10 cellular contexts compared by ENCODE assay signal in the genomic region with DNA sequence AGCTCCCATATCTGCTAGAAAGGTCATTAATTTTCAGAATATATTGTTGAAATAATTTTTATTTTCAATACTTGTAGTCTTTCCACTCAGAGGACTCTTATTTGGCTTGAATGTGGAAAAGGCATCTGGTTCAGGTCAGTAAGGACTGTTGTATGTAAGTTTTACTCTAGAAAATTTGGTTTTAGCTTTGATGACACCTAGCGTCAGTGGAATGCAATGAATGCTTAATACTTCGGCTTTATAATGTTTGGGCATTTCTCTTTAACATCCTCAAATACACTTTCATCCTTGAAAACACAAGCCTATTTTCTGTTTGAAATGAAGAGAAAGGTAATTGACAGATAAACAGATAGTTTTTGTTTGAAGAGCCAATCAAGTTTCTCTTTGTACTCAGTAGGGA.
DNase-seq lines count a peak whose midpoint lies in the region; ATAC-seq, FAIRE-seq and TF ChIP-seq lines count a peak whose summit lies in the region.
"Had no signal": no experiment of that assay in that cellular context is flagged by ENCODE, and none has a peak within 500 bp of the region (broad histone marks: within the 10 kb centered on the region; RNA-seq: fewer than 3 reads in every experiment).

No MANE protein-coding gene starts in this region.

- CTCF ChIA-PET in activated naive CD4-positive, alpha-beta T cell treated with anti-CD3 and anti-CD28 coated beads for 36 hours (lab: Charles Lee): interaction anchor here (0.9 to 3.0 kb wide), 2 partner anchors 9 to 240 kb away, joined by 3 to 17 read pairs; no protein-coding TSS in a partner anchor

- H3K4me1 Mint-ChIP-seq in activated naive CD4-positive, alpha-beta T cell treated with anti-CD3 and anti-CD28 coated beads for 36 hours (ENCODE audit: low read depth): no peaks in the 10 kb centered on the region

- H2AFZ ChIP-seq in fibroblast of lung (ENCODE audit: low read length): no peak overlapping the region

- no peaks in the 10 kb centered on the region for H3K36me3 ChIP-seq in fibroblast of lung (ENCODE audit: control insufficient read depth, insufficient read depth, low read length)

- H3K27ac Mint-ChIP-seq in activated naive CD4-positive, alpha-beta T cell treated with anti-CD3 and anti-CD28 coated beads for 36 hours: no peak overlapping the region
- H3K27ac Mint-ChIP-seq: activated naive CD8-positive, alpha-beta T cell had no signal

- in situ Hi-C loops in SK-MEL-5 (cut with HindIII; ENCODE audit: low pct_unique_long_range_greater_than_20kb, low sequenced_read_pairs): no loop called here

- H3K4me1 ChIP-seq in fibroblast of lung (ENCODE audit: control insufficient read depth, extremely low read depth, insufficient read depth, low read length): peaks cover 9% of the 10 kb centered on the region

- peak; percentile 44 for FAIRE-seq in D721Med (lab: Jason Lieb, UNC)

- no peak for TF ChIP-seq CTCF in D721Med (IDR thresholded peaks at IDR 0.05; ENCODE audit: insufficient read depth, missing control alignments)
- peak; percentile 32 to 49 for TF ChIP-seq CTCF in fibroblast of lung (conservative IDR thresholded peaks at IDR 0.05 in 1 of 2, IDR thresholded peaks at IDR 0.05 in 1 of 2; ENCODE audit: low read depth in 1 of 2, low read length in 2 of 2)
- no peak for TF ChIP-seq CTCF in omental fat pad (IDR thresholded peaks at IDR 0.05)

- H3K9me3 Mint-ChIP-seq in activated naive CD4-positive, alpha-beta T cell treated with anti-CD3 and anti-CD28 coated beads for 36 hours: no peaks in the 10 kb centered on the region

- H3K9ac ChIP-seq in fibroblast of lung (ENCODE audit: insufficient read depth, low read length): no peak overlapping the region

- peaks cover 2% of the 10 kb centered on the region for H3K36me3 Mint-ChIP-seq in activated naive CD4-positive, alpha-beta T cell treated with anti-CD3 and anti-CD28 coated beads for 36 hours (ENCODE audit: low read depth)
- H3K36me3 Mint-ChIP-seq: activated naive CD8-positive, alpha-beta T cell had no signal

- H3K27me3 ChIP-seq in fibroblast of lung (ENCODE audit: control insufficient read depth, insufficient read depth, low read length): no peaks in the 10 kb centered on the region

- no peaks in the 10 kb centered on the region for H4K20me1 ChIP-seq in fibroblast of lung (ENCODE audit: control insufficient read depth, extremely low read depth, insufficient read depth, low read length)

- no peaks in the 10 kb centered on the region for H3K27me3 Mint-ChIP-seq in activated naive CD4-positive, alpha-beta T cell treated with anti-CD3 and anti-CD28 coated beads for 36 hours (ENCODE audit: low read depth)
- H3K27me3 Mint-ChIP-seq: activated naive CD8-positive, alpha-beta T cell had no signal

- DNase-seq in D721Med (ENCODE audit: insufficient read length, low spot score): no peak
- peak; percentile 38 for DNase-seq in SK-MEL-5 (ENCODE audit: low read depth, low spot score)
- peak; percentile 8 to 54 for DNase-seq in fibroblast of lung (ENCODE audit: low read depth in 2 of 2)
- no peak for DNase-seq in omental fat pad (ENCODE audit: low spot score)
- no peak for DNase-seq in C1 segment of cervical spinal cord (lab: John Stamatoyannopoulos, UW)
- no peak for DNase-seq in kidney glomerular epithelial cell (lab: John Stamatoyannopoulos, UW)
- no peak for DNase-seq in activated naive CD4-positive, alpha-beta T cell treated with anti-CD3 and anti-CD28 coated beads for 36 hours
- DNase-seq: NCI-H226 had no signal

- no peaks in the 10 kb centered on the region for H3K79me2 ChIP-seq in fibroblast of lung (ENCODE audit: control insufficient read depth, insufficient read depth, low read length)

- intact Hi-C loops in activated naive CD4-positive, alpha-beta T cell treated with anti-CD3 and anti-CD28 coated beads for 36 hours (cut with micrococcal nuclease): no loop called here

- ATAC-seq in omental fat pad (ENCODE audit: low FRiP score): peak; percentile 70
- ATAC-seq in GM21737 (IDR thresholded peaks at IDR 0.05; ENCODE audit: unreplicated experiment): no peak

- H3K9me3 ChIP-seq in fibroblast of lung (ENCODE audit: control insufficient read depth, insufficient read depth, low read depth, low read length): no peaks in the 10 kb centered on the region

- no peak overlapping the region for H3K4me2 ChIP-seq in fibroblast of lung (ENCODE audit: extremely low read depth, insufficient read depth, low read length)

- no peak overlapping the region for H3K4me3 Mint-ChIP-seq in activated naive CD4-positive, alpha-beta T cell treated with anti-CD3 and anti-CD28 coated beads for 36 hours
- H3K4me3 Mint-ChIP-seq: activated naive CD8-positive, alpha-beta T cell had no signal

- H3K4me3 ChIP-seq in fibroblast of lung (replicated peaks in 1 of 4; ENCODE audit: control extremely low read depth in 1 of 4, insufficient read depth in 1 of 4, low read depth in 3 of 4, low read length in 4 of 4): no peak overlapping the region

- no peak overlapping the region for H3K27ac ChIP-seq in fibroblast of lung (ENCODE audit: insufficient read depth, low read length)

Comparison
In these comparisons a context has a peak if more than half of its experiments do, and no peak if none do; other contexts are left out.
1. DNase-seq: peak in SK-MEL-5 (single experiment) and fibroblast of lung (2 of 2); none in D721Med (single experiment), omental fat pad (single experiment), C1 segment of cervical spinal cord (0 of 14), kidney glomerular epithelial cell (single experiment) and activated naive CD4-positive, alpha-beta T cell treated with anti-CD3 and anti-CD28 coated beads for 36 hours (single experiment).
2. CTCF ChIP-seq: peak in fibroblast of lung (2 of 2); none in D721Med (single experiment) and omental fat pad (0 of 3).